Comparison of ENCODE assay signal across 8 cellular contexts in genomic region chr9:127937046-127937382, GRCh38. TPM values are rescaled to one million over a fixed set of nuclear protein-coding genes. Genes with fewer than 3 reads are reported as not detected.
DNase-seq lines count a peak whose midpoint lies in the region; ATAC-seq and TF ChIP-seq lines count a peak whose summit lies in the region.

No MANE protein-coding gene starts in this region.

- intact Hi-C loops in colonic mucosa (cut with DNase I) = no loop called here

- POLR2A ChIA-PET in BJ (lab: Charles Lee) = no interaction called here
- POLR2A ChIA-PET in naive thymus-derived CD8-positive, alpha-beta T cell (lab: Charles Lee) = interaction anchor here (0.7 to 67.4 kb wide), 12 partner anchors 8 to 353 kb away, joined by 3 to 2190 read pairs (median 4); partner anchors contain the start of genes EEIG1, PIP5KL1 and ST6GALNAC4

- no peak for DNase-seq in BJ (ENCODE audit: low read depth)
- DNase-seq in colonic mucosa = no peak
- DNase-seq in naive thymus-derived CD8-positive, alpha-beta T cell = no peak
- no peak for DNase-seq in GF-D8 (lab: John Stamatoyannopoulos, UW)
- DNase-seq in NCI-H2029 treated with DMSO at 0.1 percent for 48 hours (lab: John Stamatoyannopoulos, UW) = no peak

- H2AFZ ChIP-seq in KMS-11 (ENCODE audit: low read depth) = peak overlapping the region; percentile 63; the same call in 1 of the 2 replicates

- peak overlapping the region; percentile 65; the same call in 1 of the 2 replicates for H3K9ac ChIP-seq in KMS-11
- H3K9ac ChIP-seq in colonic mucosa (ENCODE audit: low read depth in 2 of 2, low read length in 2 of 2) = peak overlapping the region; percentile 82 to 88

- peaks cover 24% of the 10 kb centered on the region for H3K79me2 ChIP-seq in KMS-11 (ENCODE audit: insufficient read depth, low read depth)

- peak overlapping the region; percentile 92 for H3K4me2 ChIP-seq in KMS-11

- peak overlapping the region; percentile 64 for H3K4me3 ChIP-seq in BJ (ENCODE audit: low read depth, low read length)
- peak overlapping the region; percentile 37 for H3K4me3 ChIP-seq in KMS-11 (IDR thresholded peaks at IDR 0.05; ENCODE audit: insufficient read depth, low read depth, low read length)
- peak overlapping the region; percentile 70 for H3K4me3 ChIP-seq in colonic mucosa

- CTCF ChIA-PET in BJ (lab: Yijun Ruan, JAX) = interaction anchor here (0.7 to 1.5 kb wide), 2 partner anchors 99 to 180 kb away, joined by 3 to 5 read pairs; no protein-coding TSS in a partner anchor

- H3K9me3 Mint-ChIP-seq in naive thymus-derived CD8-positive, alpha-beta T cell = peaks cover 0 to 5% (median 0%) of the 10 kb centered on the region in 9 donors

- TF ChIP-seq CTCF in BJ (IDR thresholded peaks at IDR 0.05; ENCODE audit: insufficient read depth, low read depth, low read length) (no peak), KMS-11 (conservative IDR thresholded peaks at IDR 0.05; ENCODE audit: low read depth, low read length) (no peak), colonic mucosa (IDR thresholded peaks at IDR 0.05) (no peak)

- H4K20me1 ChIP-seq in KMS-11 (ENCODE audit: insufficient read depth) = no peaks in the 10 kb centered on the region

- peaks cover 0 to 24% (median 0%) of the 10 kb centered on the region in 3 donors for H3K36me3 Mint-ChIP-seq in naive thymus-derived CD8-positive, alpha-beta T cell

- H3K27me3 ChIP-seq in BJ (ENCODE audit: control insufficient read depth, insufficient read depth, low read length) = no peaks in the 10 kb centered on the region
- no peaks in the 10 kb centered on the region for H3K27me3 ChIP-seq in KMS-11 (ENCODE audit: insufficient read depth, low read depth)
- H3K27me3 ChIP-seq in colonic mucosa = no peaks in the 10 kb centered on the region

- H3K4me1 ChIP-seq in KMS-11 (ENCODE audit: low read depth, poor library complexity, severe bottlenecking) = peaks cover 23% of the 10 kb centered on the region
- H3K4me1 ChIP-seq in colonic mucosa = peaks cover 5% of the 10 kb centered on the region

- no peak for ATAC-seq in naive thymus-derived CD8-positive, alpha-beta T cell
- ATAC-seq in HG03196 (IDR thresholded peaks at IDR 0.05; ENCODE audit: unreplicated experiment) (no peak), HG03354 (IDR thresholded peaks at IDR 0.05; ENCODE audit: poor library complexity, severe bottlenecking, unreplicated experiment) (no peak)

- peak overlapping the region; percentile 44 for H3K27ac ChIP-seq in KMS-11
- H3K27ac ChIP-seq in colonic mucosa = no peak overlapping the region

- peaks cover 0 to 3% (median 0%) of the 10 kb centered on the region in 5 donors for H3K27me3 Mint-ChIP-seq in naive thymus-derived CD8-positive, alpha-beta T cell

- no peaks in the 10 kb centered on the region for H3K9me3 ChIP-seq in colonic mucosa

- H3K36me3 ChIP-seq in BJ (ENCODE audit: control insufficient read depth, insufficient read depth, low read length) (peaks cover 9% of the 10 kb centered on the region), KMS-11 (ENCODE audit: insufficient read depth) (no peaks in the 10 kb centered on the region), colonic mucosa (peaks cover 2% of the 10 kb centered on the region)

- H3K4me3 Mint-ChIP-seq in naive thymus-derived CD8-positive, alpha-beta T cell = peak overlapping the region; percentile 84 to 97 (median 93)

- peaks cover 27 to 56% (median 50%) of the 10 kb centered on the region in 4 donors for H3K4me1 Mint-ChIP-seq in naive thymus-derived CD8-positive, alpha-beta T cell

- peak overlapping the region; percentile 75 to 97 (median 94) for H3K27ac Mint-ChIP-seq in naive thymus-derived CD8-positive, alpha-beta T cell

RNA-seq across cellular contexts. Expression of gene DPM2, which starts 0.6 kb away (rescaled TPM):
- 35.0 and 55.3 TPM in 2 replicates for polyA plus RNA-seq in BJ (2011; rRNA removed)
- polyA minus RNA-seq in BJ (2011; rRNA and poly(A)+ RNA removed) = 32.4 and 49.5 TPM in 2 replicates
- 10 to 100 TPM; 25.7 to 38.9 TPM for total RNA-seq in colonic mucosa
- total RNA-seq in naive thymus-derived CD8-positive, alpha-beta T cell = 10 to 100 TPM; 71.1 to 74.6 TPM
- 10 to 100 TPM; 28.5 to 34.7 (median 34.2) TPM for polyA plus RNA-seq in naive thymus-derived CD8-positive, alpha-beta T cell

RNA-seq across cellular contexts. Expression of gene PIP5KL1, which starts 6.4 kb away (rescaled TPM):
- 1.9 and 2.3 TPM in 2 replicates for polyA plus RNA-seq in BJ (2011; rRNA removed)
- 0.98 and 1.1 TPM in 2 replicates for polyA minus RNA-seq in BJ (2011; rRNA and poly(A)+ RNA removed)
- total RNA-seq in colonic mucosa = under 1 TPM; 0.85 to 0.89 TPM
- total RNA-seq in naive thymus-derived CD8-positive, alpha-beta T cell = 1 to 10 TPM; 1.8 to 2.0 TPM
- under 1 TPM in 2 of 3 donors, not detected in 1; 0.28 to 0.46 TPM for polyA plus RNA-seq in naive thymus-derived CD8-positive, alpha-beta T cell

RNA-seq across cellular contexts. Expression of gene ST6GALNAC4, which starts 20.2 kb away (rescaled TPM):
- 21.4 and 35.5 TPM in 2 replicates for polyA plus RNA-seq in BJ (2011; rRNA removed)
- 20.2 and 28.6 TPM in 2 replicates for polyA minus RNA-seq in BJ (2011; rRNA and poly(A)+ RNA removed)
- total RNA-seq in colonic mucosa = 10 to 100 TPM; 25.4 to 66.5 TPM
- 10 to 100 TPM; 47.0 to 47.5 TPM for total RNA-seq in naive thymus-derived CD8-positive, alpha-beta T cell
- 10 to 100 TPM; 19.8 to 34.4 (median 22.1) TPM for polyA plus RNA-seq in naive thymus-derived CD8-positive, alpha-beta T cell

RNA-seq across cellular contexts. Expression of gene ST6GALNAC6, which starts 37.6 kb away (rescaled TPM):
- polyA plus RNA-seq in BJ (2011; rRNA removed) = 48.5 and 78.3 TPM in 2 replicates
- polyA minus RNA-seq in BJ (2011; rRNA and poly(A)+ RNA removed) = 35.8 and 60.1 TPM in 2 replicates
- 100 to 1,000 TPM; 251 to 279 TPM for total RNA-seq in colonic mucosa
- total RNA-seq in naive thymus-derived CD8-positive, alpha-beta T cell = 100 to 1,000 TPM; 102 to 110 TPM
- 10 to 100 TPM; 29.8 to 42.8 (median 30.3) TPM for polyA plus RNA-seq in naive thymus-derived CD8-positive, alpha-beta T cell

RNA-seq across cellular contexts. Expression of gene EEIG1, which starts 43.8 kb away (rescaled TPM):
- 7.3 and 26.6 TPM in 2 replicates for polyA plus RNA-seq in BJ (2011; rRNA removed)
- 5.3 and 10.7 TPM in 2 replicates for polyA minus RNA-seq in BJ (2011; rRNA and poly(A)+ RNA removed)
- total RNA-seq in colonic mucosa = 10 to 100 TPM; 72.2 to 95.9 TPM
- total RNA-seq in naive thymus-derived CD8-positive, alpha-beta T cell = 100 to 1,000 TPM; 564 to 631 TPM
- 100 to 1,000 TPM; 134 to 318 (median 149) TPM for polyA plus RNA-seq in naive thymus-derived CD8-positive, alpha-beta T cell
